ENCODE assay signal across 15 cellular contexts in genomic region chr20:20073851-20074252, GRCh38. TPM values are rescaled to one million over a fixed set of nuclear protein-coding genes. Genes with fewer than 3 reads are reported as not detected.
DNase-seq lines count a peak whose midpoint lies in the region; ATAC-seq, FAIRE-seq and TF ChIP-seq lines count a peak whose summit lies in the region.
"Had no signal": no experiment of that assay in that cellular context is flagged by ENCODE, and none has a peak within 500 bp of the region (broad histone marks: within the 10 kb centered on the region; RNA-seq: fewer than 3 reads in every experiment).

No MANE protein-coding gene starts in this region.

- CTCF ChIA-PET in HepG2 (lab: Yijun Ruan, JAX; ENCODE audit: low intra/inter-chr PET ratio, low total read pairs) = no interaction called here

- TF ChIP-seq CTCF in HepG2 (CRISPR knock-in tag; IDR thresholded peaks at IDR 0.05) (no peak), right lobe of liver (IDR thresholded peaks at IDR 0.05) (no peak), fibroblast of lung (conservative IDR thresholded peaks at IDR 0.05 in 1 of 2, IDR thresholded peaks at IDR 0.05 in 1 of 2; ENCODE audit: low read depth in 1 of 2, low read length in 2 of 2) (no peak), spleen (IDR thresholded peaks at IDR 0.05 in 8 of 11, conservative IDR thresholded peaks at IDR 0.05 in 3 of 11) (no peak), coronary artery (IDR thresholded peaks at IDR 0.05) (no peak)

- H3K9me3 ChIP-seq in HepG2 (ENCODE audit: low read length) (no peaks in the 10 kb centered on the region), right lobe of liver (no peaks in the 10 kb centered on the region), fibroblast of lung (ENCODE audit: control insufficient read depth, insufficient read depth, low read depth, low read length) (no peaks in the 10 kb centered on the region), spleen (no peaks in the 10 kb centered on the region), small intestine (ENCODE audit: control insufficient read depth, low read depth) (no peaks in the 10 kb centered on the region)
- H3K9me3 ChIP-seq: breast epithelium, upper lobe of right lung had no signal

- WGBS in HepG2 (ENCODE audit: low lambda C conversion rate) = 8% methylated on average over 10 of the region's 10 CpGs
- 52% methylated on average over 10 of the region's 10 CpGs for WGBS in right lobe of liver (ENCODE audit: insufficient coverage, low coverage, low lambda C conversion rate, missing lambda C conversion rate)
- 65 to 79% (median 76%) methylated on average over 10 of the region's 10 CpGs for WGBS in spleen, 5 donors
- WGBS in small intestine, 3 donors = 24 to 51% (median 36%) methylated on average over 10 of the region's 10 CpGs

- peaks cover 13% of the 10 kb centered on the region for H3K4me1 ChIP-seq in HepG2 (ENCODE audit: insufficient read depth, low read length)
- no peaks in the 10 kb centered on the region for H3K4me1 ChIP-seq in right lobe of liver
- H3K4me1 ChIP-seq in fibroblast of lung (ENCODE audit: control insufficient read depth, extremely low read depth, insufficient read depth, low read length) = no peaks in the 10 kb centered on the region
- H3K4me1 ChIP-seq in spleen = no peaks in the 10 kb centered on the region
- no peaks in the 10 kb centered on the region for H3K4me1 ChIP-seq in small intestine (ENCODE audit: control insufficient read depth in 2 of 2, insufficient read depth in 1 of 2, low read depth in 1 of 2, low read length in 1 of 2)
- H3K4me1 ChIP-seq: breast epithelium, upper lobe of right lung had no signal

- TF ChIP-seq RAD21 in HepG2 (CRISPR knock-in tag; IDR thresholded peaks at IDR 0.05) = no peak

- POLR2A ChIA-PET in HepG2 (lab: Yijun Ruan, JAX) = interaction anchor here (1.2 kb wide), 1 partner anchor 22 kb away, joined by 3 read pairs; the partner anchor contains the start of genes CFAP61 and CRNKL1

- H3K4me3 ChIP-seq in HepG2 (replicated peaks in 1 of 3; ENCODE audit: insufficient read depth in 1 of 3, low read depth in 2 of 3, low read length in 3 of 3) (no peak overlapping the region), right lobe of liver (no peak overlapping the region), fibroblast of lung (replicated peaks in 1 of 4; ENCODE audit: control extremely low read depth in 1 of 4, insufficient read depth in 1 of 4, low read depth in 3 of 4, low read length in 4 of 4) (peak overlapping the region in 1 of 4 experiments; percentile 39), spleen (no peak overlapping the region), small intestine (ENCODE audit: low read depth in 1 of 2, low read length in 2 of 2) (no peak overlapping the region), coronary artery (no peak overlapping the region)
- H3K4me3 ChIP-seq: breast epithelium, upper lobe of right lung had no signal

- no TSS peak for BruUV-seq in HepG2 (replicated peaks; lab: Mats Ljungman, UMichigan)

- H2AFZ ChIP-seq in HepG2 (ENCODE audit: low read length) = no peak overlapping the region
- H2AFZ ChIP-seq in fibroblast of lung (ENCODE audit: low read length) = no peak overlapping the region

- H3K36me3 ChIP-seq in HepG2 (replicated peaks in 1 of 2; ENCODE audit: control insufficient read depth in 1 of 2, insufficient read depth in 2 of 2, low read length in 2 of 2) = no peaks in the 10 kb centered on the region
- no peaks in the 10 kb centered on the region for H3K36me3 ChIP-seq in right lobe of liver
- no peaks in the 10 kb centered on the region for H3K36me3 ChIP-seq in fibroblast of lung (ENCODE audit: control insufficient read depth, insufficient read depth, low read length)
- H3K36me3 ChIP-seq in spleen = no peaks in the 10 kb centered on the region
- no peaks in the 10 kb centered on the region for H3K36me3 ChIP-seq in small intestine (ENCODE audit: control insufficient read depth in 2 of 2, insufficient read depth in 2 of 2, low read length in 2 of 2)
- H3K36me3 ChIP-seq: breast epithelium, upper lobe of right lung had no signal

- H3K4me2 ChIP-seq in HepG2 (ENCODE audit: low read depth, low read length) (no peak overlapping the region), fibroblast of lung (ENCODE audit: extremely low read depth, insufficient read depth, low read length) (peak overlapping the region; percentile 11)

- intact Hi-C loops in HepG2 (cut with micrococcal nuclease; ENCODE audit: unreplicated experiment) = no loop called here
- intact Hi-C loops in right lobe of liver (cut with DNase I) = no loop called here
- intact Hi-C loops in spleen (cut with DNase I; ENCODE audit: low total_unique reads) = no loop called here

- TF ChIP-seq POLR2A in HepG2 (IDR thresholded peaks at IDR 0.05; ENCODE audit: insufficient read depth in 1 of 2, low read depth in 2 of 2, low read length in 2 of 2) (no peak), right lobe of liver (IDR thresholded peaks at IDR 0.05) (no peak), spleen (IDR thresholded peaks at IDR 0.05) (no peak)

- no peaks in the 10 kb centered on the region for H4K20me1 ChIP-seq in HepG2 (ENCODE audit: insufficient read depth, low read length)
- H4K20me1 ChIP-seq in fibroblast of lung (ENCODE audit: control insufficient read depth, extremely low read depth, insufficient read depth, low read length) = no peaks in the 10 kb centered on the region

- in situ Hi-C loops in HepG2 (cut with HindIII; ENCODE audit: extremely low pct_ligation_motif_present, low pct_unique_long_range_greater_than_20kb) = no loop called here

- FAIRE-seq in HepG2 (lab: Jason Lieb, UNC) = no peak
- FAIRE-seq in HTR-8/SVneo (lab: Jason Lieb, UNC) = no peak
- no peak for FAIRE-seq in small intestine (lab: Jason Lieb, UNC)
- FAIRE-seq: keratinocyte had no signal

- no peak for ATAC-seq in HepG2
- no peak for ATAC-seq in right lobe of liver
- ATAC-seq: upper lobe of right lung had no signal

- H3K27ac ChIP-seq in HepG2 (ENCODE audit: extremely low read length, insufficient read depth, low read length) (no peak overlapping the region), right lobe of liver (no peak overlapping the region), fibroblast of lung (ENCODE audit: insufficient read depth, low read length) (no peak overlapping the region), spleen (no peak overlapping the region), small intestine (ENCODE audit: low read depth in 1 of 2, low read length in 1 of 2) (no peak overlapping the region), coronary artery (no peak overlapping the region)
- H3K27ac ChIP-seq: breast epithelium, upper lobe of right lung had no signal

- TF ChIP-seq EP300 in HepG2 (IDR thresholded peaks at IDR 0.05; ENCODE audit: low read depth in 2 of 2, low read length in 2 of 2) (no peak), HepG2 (CRISPR knock-in tag; IDR thresholded peaks at IDR 0.05; ENCODE audit: borderline replicate concordance) (no peak)

- H3K9ac ChIP-seq in HepG2 (ENCODE audit: insufficient read depth, low read depth, low read length) (no peak overlapping the region), fibroblast of lung (ENCODE audit: insufficient read depth, low read length) (no peak overlapping the region)

- H3K79me2 ChIP-seq in HepG2 (ENCODE audit: insufficient read depth, low read length) (no peaks in the 10 kb centered on the region), fibroblast of lung (ENCODE audit: control insufficient read depth, insufficient read depth, low read length) (no peaks in the 10 kb centered on the region)

- H3K27me3 ChIP-seq in HepG2 (ENCODE audit: control insufficient read depth in 1 of 2, insufficient read depth in 2 of 2, low read length in 2 of 2) (peaks cover 5 to 28% of the 10 kb centered on the region in 2 experiments; a peak in 4 of 5 replicates), right lobe of liver (no peaks in the 10 kb centered on the region), fibroblast of lung (ENCODE audit: control insufficient read depth, insufficient read depth, low read length) (peaks cover 2% of the 10 kb centered on the region), spleen (replicated peaks in 1 of 7) (peaks cover 0 to 10% (median 0%) of the 10 kb centered on the region in 7 donors), small intestine (ENCODE audit: control insufficient read depth in 2 of 2, insufficient read depth in 2 of 2, low read length in 2 of 2) (peaks cover 0 to 4% of the 10 kb centered on the region in 2 donors)

- DNase-seq in HepG2 (ENCODE audit: low spot score) (no peak), right lobe of liver (no peak), NCI-H524 treated with DMSO at 0.1 percent for 48 hours (lab: John Stamatoyannopoulos, UW) (peak; percentile 75), fibroblast of lung (ENCODE audit: low read depth in 2 of 2) (no peak), HTR-8/SVneo (ENCODE audit: insufficient read length, low spot score) (no peak), spleen (no peak), small intestine (no peak), coronary artery (ENCODE audit: low spot score) (no peak)
- DNase-seq: activated naive CD4-positive, alpha-beta T cell treated with anti-CD3 and anti-CD28 coated beads, Interleukin-2, amount 10 ng/mL, durations not matched to agents 7 days and 5 days; NCI-H526 treated with DMSO at 0.1 percent for 48 hours; upper lobe of right lung had no signal

RNA-seq across cellular contexts. Expression of gene CFAP61, which starts 21.5 kb away (rescaled TPM):
- total RNA-seq in HepG2 (2016; rRNA removed; fragmentation: Illumina TruSeq; extraction: Trizol) (0.27 TPM in 1 of 2 replicates, not detected in the other), right lobe of liver (not detected), fibroblast of lung (0.26 TPM in 1 of 2 replicates, not detected in the other), spleen (not detected)
- not detected in 2 replicates for total RNA-seq in HepG2 (2016; cell fraction: cytosol; rRNA removed; fragmentation: Illumina TruSeq; extraction: Trizol; ENCODE audit: low read depth)
- 0.24 TPM in 1 of 2 replicates, not detected in the other for total RNA-seq in HepG2 (2016; cell fraction: insoluble cytoplasmic fraction; rRNA removed; fragmentation: Illumina TruSeq; extraction: Trizol)
- not detected in 2 replicates for total RNA-seq in HepG2 (2016; cell fraction: membrane; rRNA removed; fragmentation: Illumina TruSeq; extraction: Trizol)
- 1.0 TPM in 1 of 2 replicates, not detected in the other for total RNA-seq in HepG2 (2016; cell fraction: nucleus; rRNA removed; fragmentation: Illumina TruSeq; extraction: Trizol)
- polyA plus RNA-seq in HepG2 (2011; rRNA removed) (not detected in 2 replicates), fibroblast of lung (0.11 TPM in 1 of 2 replicates, not detected in the other), spleen (under 1 TPM in 2 of 3 donors, not detected in 1; 0.06 to 0.17 TPM), small intestine (under 1 TPM in 1 of 3 donors, not detected in 2; 0.18 TPM)
- polyA plus RNA-seq in HepG2 (2011; cell fraction: cytosol; rRNA removed) = 0.12 and 0.17 TPM in 2 replicates
- 0.50 TPM in 1 of 2 replicates, not detected in the other for polyA plus RNA-seq in HepG2 (2011; cell fraction: nucleus; rRNA removed)
- polyA plus RNA-seq in HepG2 (2012) = 0.12 TPM in 1 of 2 replicates, not detected in the other
- polyA plus RNA-seq in HepG2 (2016; cell fraction: cytosol; fragmentation: Illumina TruSeq; extraction: Trizol; ENCODE audit: low read depth) = not detected in 2 replicates
- not detected in 2 replicates for polyA plus RNA-seq in HepG2 (2016; cell fraction: insoluble cytoplasmic fraction; fragmentation: Illumina TruSeq; extraction: Trizol; ENCODE audit: low read depth)
- not detected in 2 replicates for polyA plus RNA-seq in HepG2 (2016; cell fraction: membrane; fragmentation: Illumina TruSeq; extraction: Trizol; ENCODE audit: low read depth)
- polyA plus RNA-seq in HepG2 (2016; cell fraction: nucleus; fragmentation: Illumina TruSeq; extraction: Trizol; ENCODE audit: insufficient read depth, low read depth) = 0.77 TPM in 1 of 2 replicates, not detected in the other
- not detected in 2 replicates for polyA minus RNA-seq in HepG2 (2011; rRNA and poly(A)+ RNA removed; ENCODE audit: low replicate concordance)
- polyA minus RNA-seq in HepG2 (2011; cell fraction: cytosol; rRNA and poly(A)+ RNA removed) = not detected in 2 replicates
- 0.64 TPM in 1 of 2 replicates, not detected in the other for polyA minus RNA-seq in HepG2 (2011; cell fraction: nucleus; rRNA and poly(A)+ RNA removed)
- polyA plus RNA-seq in fibroblast of lung (2012) = not detected in 2 replicates
- polyA minus RNA-seq in fibroblast of lung (ENCODE audit: low replicate concordance) = not detected in 2 replicates
- total RNA-seq: glomerular endothelial cell, mononuclear cell, upper lobe of right lung had no signal

RNA-seq across cellular contexts. Expression of gene CRNKL1, which starts 21.6 kb away (rescaled TPM):
- total RNA-seq in HepG2 (2016; rRNA removed; fragmentation: Illumina TruSeq; extraction: Trizol) (64.5 and 103 TPM in 2 replicates), right lobe of liver (10 to 100 TPM in 1 of 6 experiments, 1 to 10 TPM in 5; 5.5 to 13.2 (median 7.2) TPM), fibroblast of lung (32.7 and 37.8 TPM in 2 replicates), spleen (10 to 100 TPM; 20.9 to 24.7 (median 23.8) TPM)
- total RNA-seq in HepG2 (2016; cell fraction: cytosol; rRNA removed; fragmentation: Illumina TruSeq; extraction: Trizol; ENCODE audit: low read depth) = 8.3 and 8.7 TPM in 2 replicates
- total RNA-seq in HepG2 (2016; cell fraction: insoluble cytoplasmic fraction; rRNA removed; fragmentation: Illumina TruSeq; extraction: Trizol) = 62.9 and 102 TPM in 2 replicates
- total RNA-seq in HepG2 (2016; cell fraction: membrane; rRNA removed; fragmentation: Illumina TruSeq; extraction: Trizol) = 16.0 and 23.6 TPM in 2 replicates
- total RNA-seq in HepG2 (2016; cell fraction: nucleus; rRNA removed; fragmentation: Illumina TruSeq; extraction: Trizol) = 44.4 and 50.7 TPM in 2 replicates
- polyA plus RNA-seq in HepG2 (2011; rRNA removed) (10.8 and 12.3 TPM in 2 replicates), fibroblast of lung (16.5 and 19.2 TPM in 2 replicates), spleen (10 to 100 TPM; 14.2 to 21.3 (median 16.7) TPM), small intestine (10 to 100 TPM; 11.9 to 17.0 (median 12.9) TPM)
- polyA plus RNA-seq in HepG2 (2011; cell fraction: cytosol; rRNA removed) = 7.1 and 10.7 TPM in 2 replicates
- 7.0 and 7.9 TPM in 2 replicates for polyA plus RNA-seq in HepG2 (2011; cell fraction: nucleus; rRNA removed)
- polyA plus RNA-seq in HepG2 (2012) = 24.5 and 37.7 TPM in 2 replicates
- polyA plus RNA-seq in HepG2 (2016; cell fraction: cytosol; fragmentation: Illumina TruSeq; extraction: Trizol; ENCODE audit: low read depth) = 4.5 and 4.7 TPM in 2 replicates
- 69.8 and 72.6 TPM in 2 replicates for polyA plus RNA-seq in HepG2 (2016; cell fraction: insoluble cytoplasmic fraction; fragmentation: Illumina TruSeq; extraction: Trizol; ENCODE audit: low read depth)
- polyA plus RNA-seq in HepG2 (2016; cell fraction: membrane; fragmentation: Illumina TruSeq; extraction: Trizol; ENCODE audit: low read depth) = 7.0 and 7.5 TPM in 2 replicates
- 51.1 and 58.0 TPM in 2 replicates for polyA plus RNA-seq in HepG2 (2016; cell fraction: nucleus; fragmentation: Illumina TruSeq; extraction: Trizol; ENCODE audit: insufficient read depth, low read depth)
- 5.1 and 9.0 TPM in 2 replicates for polyA minus RNA-seq in HepG2 (2011; rRNA and poly(A)+ RNA removed; ENCODE audit: low replicate concordance)
- polyA minus RNA-seq in HepG2 (2011; cell fraction: cytosol; rRNA and poly(A)+ RNA removed) = 17.9 and 18.2 TPM in 2 replicates
- polyA minus RNA-seq in HepG2 (2011; cell fraction: nucleus; rRNA and poly(A)+ RNA removed) = 46.4 and 51.1 TPM in 2 replicates
- polyA plus RNA-seq in fibroblast of lung (2012) = 18.1 and 18.7 TPM in 2 replicates
- 3.5 and 4.0 TPM in 2 replicates for polyA minus RNA-seq in fibroblast of lung (ENCODE audit: low replicate concordance)

RNA-seq across cellular contexts. Expression of gene NAA20, which starts 56.7 kb away (rescaled TPM):
- total RNA-seq in HepG2 (2016; rRNA removed; fragmentation: Illumina TruSeq; extraction: Trizol) (82.8 and 114 TPM in 2 replicates), right lobe of liver (10 to 100 TPM; 34.0 to 48.0 (median 41.7) TPM), fibroblast of lung (37.8 and 42.4 TPM in 2 replicates), spleen (10 to 100 TPM; 19.3 to 44.6 (median 30.8) TPM)
- 21.7 and 25.6 TPM in 2 replicates for total RNA-seq in HepG2 (2016; cell fraction: cytosol; rRNA removed; fragmentation: Illumina TruSeq; extraction: Trizol; ENCODE audit: low read depth)
- 86.7 and 113 TPM in 2 replicates for total RNA-seq in HepG2 (2016; cell fraction: insoluble cytoplasmic fraction; rRNA removed; fragmentation: Illumina TruSeq; extraction: Trizol)
- 37.5 and 43.6 TPM in 2 replicates for total RNA-seq in HepG2 (2016; cell fraction: membrane; rRNA removed; fragmentation: Illumina TruSeq; extraction: Trizol)
- 54.4 and 60.1 TPM in 2 replicates for total RNA-seq in HepG2 (2016; cell fraction: nucleus; rRNA removed; fragmentation: Illumina TruSeq; extraction: Trizol)
- polyA plus RNA-seq in HepG2 (2011; rRNA removed) (62.9 and 81.9 TPM in 2 replicates), fibroblast of lung (82.6 and 83.2 TPM in 2 replicates), spleen (10 to 100 TPM; 53.2 to 68.4 (median 61.8) TPM), small intestine (10 to 100 TPM; 46.3 to 63.6 (median 55.4) TPM)
- 50.7 and 67.7 TPM in 2 replicates for polyA plus RNA-seq in HepG2 (2011; cell fraction: cytosol; rRNA removed)
- polyA plus RNA-seq in HepG2 (2011; cell fraction: nucleus; rRNA removed) = 23.7 and 25.9 TPM in 2 replicates
- 95.6 and 106 TPM in 2 replicates for polyA plus RNA-seq in HepG2 (2012)
- polyA plus RNA-seq in HepG2 (2016; cell fraction: cytosol; fragmentation: Illumina TruSeq; extraction: Trizol; ENCODE audit: low read depth) = 28.8 and 29.8 TPM in 2 replicates
- 148 and 163 TPM in 2 replicates for polyA plus RNA-seq in HepG2 (2016; cell fraction: insoluble cytoplasmic fraction; fragmentation: Illumina TruSeq; extraction: Trizol; ENCODE audit: low read depth)
- polyA plus RNA-seq in HepG2 (2016; cell fraction: membrane; fragmentation: Illumina TruSeq; extraction: Trizol; ENCODE audit: low read depth) = 36.9 and 37.4 TPM in 2 replicates
- 119 and 123 TPM in 2 replicates for polyA plus RNA-seq in HepG2 (2016; cell fraction: nucleus; fragmentation: Illumina TruSeq; extraction: Trizol; ENCODE audit: insufficient read depth, low read depth)
- 14.8 and 29.0 TPM in 2 replicates for polyA minus RNA-seq in HepG2 (2011; rRNA and poly(A)+ RNA removed; ENCODE audit: low replicate concordance)
- polyA minus RNA-seq in HepG2 (2011; cell fraction: cytosol; rRNA and poly(A)+ RNA removed) = 25.5 and 28.8 TPM in 2 replicates
- polyA minus RNA-seq in HepG2 (2011; cell fraction: nucleus; rRNA and poly(A)+ RNA removed) = 45.3 and 48.5 TPM in 2 replicates
- 63.0 and 72.7 TPM in 2 replicates for polyA plus RNA-seq in fibroblast of lung (2012)
- 3.9 and 8.1 TPM in 2 replicates for polyA minus RNA-seq in fibroblast of lung (ENCODE audit: low replicate concordance)
